Comparison of ENCODE assay signal across 1 cellular context in genomic region chr5:177355868-177356168, GRCh38.
TF ChIP-seq lines count a peak whose summit lies in the region.

No MANE protein-coding gene starts in this region.

TF ChIP-seq in K562, 482 proteins besides CTCF, POLR2A, EP300 and RAD21:
- TF ChIP-seq CBFA2T2 (conservative IDR thresholded peaks at IDR 0.05) (peak; percentile 27), EGR1 (conservative IDR thresholded peaks at IDR 0.05) (0 out of 2 replicates have a peak, but pooled peaks have one; percentile 7), USF1 (CRISPR knock-in tag; IDR thresholded peaks at IDR 0.05) (peak; percentile 89), L3MBTL2 (IDR thresholded peaks at IDR 0.05) (peak; percentile 67), MAX (CRISPR knock-in tag; IDR thresholded peaks at IDR 0.05) (peak; percentile 76), USF2 (CRISPR knock-in tag; IDR thresholded peaks at IDR 0.05) (peak; percentile 80), KDM1A (IDR thresholded peaks at IDR 0.05) (no peak), MGA (IDR thresholded peaks at IDR 0.05) (peak; percentile 77), NKRF (IDR thresholded peaks at IDR 0.05; ENCODE audit: borderline replicate concordance) (no peak), ZKSCAN8 (CRISPR knock-in tag; IDR thresholded peaks at IDR 0.05) (no peak), ZBED1 (IDR thresholded peaks at IDR 0.05) (no peak), RAD51 (IDR thresholded peaks at IDR 0.05; ENCODE audit: borderline replicate concordance, low read depth) (peak; percentile 70; the same call in 1 of the 2 replicates), NFYB (IDR thresholded peaks at IDR 0.05; ENCODE audit: extremely low read depth, insufficient read length) (peak; percentile 61), BACH1 (tag; IDR thresholded peaks at IDR 0.05) (no peak), MNT (conservative IDR thresholded peaks at IDR 0.05) (0 out of 4 replicates have a peak, but pooled peaks of 1 of the 2 experiments have one; percentile 31)
